Comparison of ENCODE assay signal across 8 cellular contexts in the genomic region with DNA sequence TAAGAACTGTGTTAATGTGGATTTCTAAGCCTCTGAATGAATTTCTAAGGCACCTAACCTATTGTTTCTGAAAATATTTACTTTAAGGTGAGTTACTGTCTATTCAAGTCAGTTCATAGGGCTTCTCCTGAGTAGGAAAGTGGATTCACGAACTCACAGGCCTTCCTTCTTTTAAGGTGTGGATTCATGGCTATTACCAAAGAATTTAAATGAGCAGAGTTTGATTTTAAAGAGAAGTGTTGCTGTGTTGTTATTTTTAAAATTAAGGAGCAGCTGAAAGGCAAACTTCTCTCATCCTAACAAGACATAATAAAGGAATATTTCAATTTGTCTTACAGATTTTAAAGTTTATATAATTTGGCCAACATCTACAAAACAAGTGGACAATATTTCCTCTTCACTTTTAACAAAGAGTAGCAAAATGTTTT. TPM values are rescaled to one million over a fixed set of nuclear protein-coding genes. Genes with fewer than 3 reads are reported as not detected.
DNase-seq lines count a peak whose midpoint lies in the region; ATAC-seq and TF ChIP-seq lines count a peak whose summit lies in the region.

No MANE protein-coding gene starts in this region.

- H3K4me3 ChIP-seq in choroid plexus epithelial cell (ENCODE audit: low read depth, low read length) (peak overlapping the region; percentile 93), osteoblast (ENCODE audit: insufficient read depth, low read length) (peak overlapping the region; percentile 99)

- DNase-seq in choroid plexus epithelial cell (ENCODE audit: low read depth): no peak
- no peak for DNase-seq in osteoblast (ENCODE audit: insufficient read length, low spot score, missing footprints)
- DNase-seq in activated naive CD4-positive, alpha-beta T cell treated with anti-CD3 and anti-CD28 coated beads for 36 hours: no peak
- no peak for DNase-seq in activated naive CD4-positive, alpha-beta T cell (lab: John Stamatoyannopoulos, UW)
- no peak for DNase-seq in NK-92 treated with Interleukin-12 subunit alpha and Interleukin-12 subunit beta, amount 100 ng/mL, for 24 hours (lab: John Stamatoyannopoulos, UW)

- H3K4me3 Mint-ChIP-seq in activated naive CD4-positive, alpha-beta T cell treated with anti-CD3 and anti-CD28 coated beads for 36 hours: no peak overlapping the region

- no peaks in the 10 kb centered on the region for H3K9me3 ChIP-seq in osteoblast (ENCODE audit: low read depth, low read length)

- CTCF ChIA-PET in activated naive CD4-positive, alpha-beta T cell treated with anti-CD3 and anti-CD28 coated beads for 36 hours (lab: Charles Lee): interaction anchor here (1.4 to 3.7 kb wide), 3 partner anchors 14 to 26 kb away, joined by 3 to 22 read pairs (median 3); no protein-coding TSS in a partner anchor

- no peaks in the 10 kb centered on the region for H4K20me1 ChIP-seq in osteoblast (ENCODE audit: insufficient read depth, low read length)

- H3K79me2 ChIP-seq in osteoblast (ENCODE audit: insufficient read depth, low read length): peaks cover 53% of the 10 kb centered on the region

- peaks cover 4% of the 10 kb centered on the region for H3K36me3 ChIP-seq in osteoblast (ENCODE audit: insufficient read depth, low read length)

- peak overlapping the region; percentile 96 for H2AFZ ChIP-seq in osteoblast (ENCODE audit: low read length)

- peaks cover 45% of the 10 kb centered on the region for H3K4me1 ChIP-seq in osteoblast (ENCODE audit: insufficient read depth, low read length)

- peak overlapping the region; percentile 89 for H3K4me2 ChIP-seq in osteoblast (ENCODE audit: insufficient read depth, low read length)

- ATAC-seq in GM19397 (IDR thresholded peaks at IDR 0.05; ENCODE audit: unreplicated experiment) (peak; percentile 33), HG03342 (IDR thresholded peaks at IDR 0.05; ENCODE audit: unreplicated experiment) (peak; percentile 28), GM18907 (IDR thresholded peaks at IDR 0.05; ENCODE audit: unreplicated experiment) (no peak)

- H3K27me3 ChIP-seq in osteoblast (ENCODE audit: insufficient read depth, low read length): no peaks in the 10 kb centered on the region

- H3K36me3 Mint-ChIP-seq in activated naive CD4-positive, alpha-beta T cell treated with anti-CD3 and anti-CD28 coated beads for 36 hours (ENCODE audit: low read depth): peaks cover 16% of the 10 kb centered on the region

- peaks cover 31% of the 10 kb centered on the region for H3K4me1 Mint-ChIP-seq in activated naive CD4-positive, alpha-beta T cell treated with anti-CD3 and anti-CD28 coated beads for 36 hours (ENCODE audit: low read depth)

- TF ChIP-seq CTCF in choroid plexus epithelial cell (conservative IDR thresholded peaks at IDR 0.05; ENCODE audit: low read depth, low read length): no peak
- no peak for TF ChIP-seq CTCF in osteoblast (IDR thresholded peaks at IDR 0.05; ENCODE audit: extremely low read depth, low read depth, low read length)

- H3K27ac ChIP-seq in osteoblast (ENCODE audit: low read depth, low read length): peak overlapping the region; percentile 97

- no peak overlapping the region for H3K27ac Mint-ChIP-seq in activated naive CD4-positive, alpha-beta T cell treated with anti-CD3 and anti-CD28 coated beads for 36 hours

- H3K27me3 Mint-ChIP-seq in activated naive CD4-positive, alpha-beta T cell treated with anti-CD3 and anti-CD28 coated beads for 36 hours (ENCODE audit: low read depth): no peaks in the 10 kb centered on the region

- H3K9me3 Mint-ChIP-seq in activated naive CD4-positive, alpha-beta T cell treated with anti-CD3 and anti-CD28 coated beads for 36 hours: no peaks in the 10 kb centered on the region

- intact Hi-C loops in activated naive CD4-positive, alpha-beta T cell treated with anti-CD3 and anti-CD28 coated beads for 36 hours (cut with micrococcal nuclease): loop anchor here (1.0 to 10.0 kb wide), 10 partner anchors 14 to 1420 kb away; a partner anchor contains a TSS

RNA-seq across cellular contexts. Expression of a gene that starts 0.4 kb away (rescaled TPM):
- 23.9 and 24.6 TPM in 2 replicates for total RNA-seq in osteoblast
- total RNA-seq in activated naive CD4-positive, alpha-beta T cell treated with anti-CD3 and anti-CD28 coated beads for 36 hours: 1 to 10 TPM; 7.8 to 8.0 TPM

RNA-seq across cellular contexts. Expression of a gene that starts 25.4 kb away (rescaled TPM):
- total RNA-seq in osteoblast: 89.4 and 91.6 TPM in 2 replicates
- 10 to 100 TPM; 33.4 to 34.7 TPM for total RNA-seq in activated naive CD4-positive, alpha-beta T cell treated with anti-CD3 and anti-CD28 coated beads for 36 hours
